8 cellular contexts compared by ENCODE assay signal in genomic region chr3:4421121-4421520, GRCh38. TPM values are rescaled to one million over a fixed set of nuclear protein-coding genes. Genes with fewer than 3 reads are reported as not detected.
DNase-seq lines count a peak whose midpoint lies in the region; ATAC-seq, FAIRE-seq and TF ChIP-seq lines count a peak whose summit lies in the region.

No MANE protein-coding gene starts in this region.

- RAD21 ChIA-PET in GM12878 (lab: Charles Lee; ENCODE audit: unreplicated experiment): interaction anchor here (1.4 to 1.9 kb wide), 2 partner anchors 74 to 83 kb away, joined by 3 to 5 read pairs; no protein-coding TSS in a partner anchor

- no peaks in the 10 kb centered on the region for H3K79me2 ChIP-seq in GM12878 (ENCODE audit: control insufficient read depth, insufficient read depth, low read length)
- H3K79me2 ChIP-seq in HepG2 (ENCODE audit: insufficient read depth, low read length): peaks cover 4% of the 10 kb centered on the region

- H3K27me3 ChIP-seq in GM12878 (replicated peaks in 1 of 2; ENCODE audit: control insufficient read depth in 2 of 2, insufficient read depth in 2 of 2, low read length in 1 of 2) (no peaks in the 10 kb centered on the region), HepG2 (ENCODE audit: control insufficient read depth in 1 of 2, insufficient read depth in 2 of 2, low read length in 2 of 2) (no peaks in the 10 kb centered on the region)

- H3K4me1 ChIP-seq in GM12878 (ENCODE audit: control insufficient read depth, insufficient read depth, low read length): peaks cover 1% of the 10 kb centered on the region
- peaks cover 12% of the 10 kb centered on the region for H3K4me1 ChIP-seq in HepG2 (ENCODE audit: insufficient read depth, low read length)

- H4K20me1 ChIP-seq in GM12878 (ENCODE audit: control insufficient read depth, insufficient read depth) (no peaks in the 10 kb centered on the region), HepG2 (ENCODE audit: insufficient read depth, low read length) (no peaks in the 10 kb centered on the region; the same call in 1 of the 2 replicates)

- H3K4me2 ChIP-seq in GM12878 (ENCODE audit: control insufficient read depth, insufficient read depth): no peak overlapping the region
- no peak overlapping the region for H3K4me2 ChIP-seq in HepG2 (ENCODE audit: low read depth, low read length)

- ATAC-seq in GM19452 (IDR thresholded peaks at IDR 0.05; ENCODE audit: unreplicated experiment): peak; percentile 86
- peak; percentile 79 for ATAC-seq in HG03565 (IDR thresholded peaks at IDR 0.05; ENCODE audit: unreplicated experiment)
- peak; percentile 85 for ATAC-seq in GM12878
- no peak for ATAC-seq in HepG2
- no peak for ATAC-seq in GM21367 (IDR thresholded peaks at IDR 0.05; ENCODE audit: unreplicated experiment)

- TF ChIP-seq POLR2A in GM12878 (IDR thresholded peaks at IDR 0.05; ENCODE audit: low read depth, low read length) (no peak), HepG2 (IDR thresholded peaks at IDR 0.05; ENCODE audit: insufficient read depth in 1 of 2, low read depth in 2 of 2, low read length in 2 of 2) (no peak)

- H3K4me3 ChIP-seq in GM12878 (no peak overlapping the region), HepG2 (replicated peaks in 1 of 3; ENCODE audit: insufficient read depth in 1 of 3, low read depth in 2 of 3, low read length in 3 of 3) (no peak overlapping the region)

- 2% methylated on average over 2 of the region's 2 CpGs for WGBS in GM12878 (ENCODE audit: insufficient coverage, insufficient replicate concordance, low lambda C conversion rate, missing lambda C conversion rate)
- WGBS in HepG2 (ENCODE audit: low lambda C conversion rate): 100% methylated on average over 2 of the region's 2 CpGs

- intact Hi-C loops in GM12878 (cut with micrococcal nuclease; ENCODE audit: unreplicated experiment) (no loop called here), HepG2 (cut with micrococcal nuclease; ENCODE audit: unreplicated experiment) (loop anchor here (2.0 kb wide), 1 partner anchor 150 kb away; no protein-coding TSS in a partner anchor)

- H3K27ac ChIP-seq in GM12878 (ENCODE audit: control insufficient read depth, insufficient read depth) (no peak overlapping the region; the same call in 1 of the 2 replicates), HepG2 (ENCODE audit: extremely low read length, insufficient read depth, low read length) (no peak overlapping the region)

- FAIRE-seq in GM12878 (lab: Jason Lieb, UNC) (peak; percentile 73), HepG2 (lab: Jason Lieb, UNC) (no peak)

- in situ Hi-C loops in GM12878 (cut with MboI): no loop called here
- in situ Hi-C loops in HepG2 (cut with HindIII; ENCODE audit: extremely low pct_ligation_motif_present, low pct_unique_long_range_greater_than_20kb): no loop called here

- SMC1A ChIA-PET in GM12878 (lab: Charles Lee; ENCODE audit: uncharacterized antibody, unreplicated experiment): interaction anchor here (1.0 to 1.8 kb wide), 3 partner anchors 10 to 85 kb away, joined by 3 to 9 read pairs (median 3); no protein-coding TSS in a partner anchor

- POLR2A ChIA-PET in GM12878 (lab: Charles Lee): no interaction called here
- POLR2A ChIA-PET in HepG2 (lab: Yijun Ruan, JAX): no interaction called here

- TF ChIP-seq RAD21 in GM12878 (IDR thresholded peaks at IDR 0.05; ENCODE audit: insufficient read depth, low read depth, low read length): no peak
- TF ChIP-seq RAD21 in HepG2 (CRISPR knock-in tag; IDR thresholded peaks at IDR 0.05): no peak

- BruUV-seq in GM12878 (replicated peaks; lab: Mats Ljungman, UMichigan): no TSS peak
- BruUV-seq in HepG2 (replicated peaks; lab: Mats Ljungman, UMichigan): no TSS peak

- DNase-seq in AG20443 (ENCODE audit: low spot score) (peak; percentile 51), GM12878 (ENCODE audit: low read depth, low spot score) (no peak), stromal cell of bone marrow (ENCODE audit: low read depth) (peak; percentile 81), HepG2 (ENCODE audit: low spot score) (no peak)
- DNase-seq in effector CD8-positive, alpha-beta T cell (lab: John Stamatoyannopoulos, UW): no peak

- CTCF ChIA-PET in GM12878 (lab: Yijun Ruan, JAX): interaction anchor here (0.9 to 1.1 kb wide), 2 partner anchors 71 to 211 kb away, joined by 3 read pairs; no protein-coding TSS in a partner anchor
- CTCF ChIA-PET in HepG2 (lab: Yijun Ruan, JAX; ENCODE audit: low intra/inter-chr PET ratio, low total read pairs): no interaction called here

- H3K36me3 ChIP-seq in GM12878 (ENCODE audit: control insufficient read depth in 2 of 2, insufficient read depth in 2 of 2, low read length in 1 of 2): no peaks in the 10 kb centered on the region; a peak in 1 of 4 replicates
- H3K36me3 ChIP-seq in HepG2 (replicated peaks in 1 of 2; ENCODE audit: control insufficient read depth in 1 of 2, insufficient read depth in 2 of 2, low read length in 2 of 2): peaks cover 6 to 23% of the 10 kb centered on the region in 2 experiments; a peak in 4 of 5 replicates

- H2AFZ ChIP-seq in GM12878 (ENCODE audit: control insufficient read depth, low read depth, low read length): no peak overlapping the region
- no peak overlapping the region for H2AFZ ChIP-seq in HepG2 (ENCODE audit: low read length)

- TF ChIP-seq CTCF in GM12878 (IDR thresholded peaks at IDR 0.05 in 2 of 3, conservative IDR thresholded peaks at IDR 0.05 in 1 of 3; ENCODE audit: control insufficient read depth in 2 of 3, extremely low read depth in 1 of 3, insufficient read depth in 1 of 3, low read depth in 3 of 3, low read length in 3 of 3) (no peak), HepG2 (CRISPR knock-in tag; IDR thresholded peaks at IDR 0.05) (no peak)

- TF ChIP-seq EP300 in GM12878 (IDR thresholded peaks at IDR 0.05; ENCODE audit: borderline replicate concordance in 1 of 2, control insufficient read depth in 1 of 2, low read depth in 2 of 2, low read length in 2 of 2) (peak; percentile 44 to 66; a peak in 2 of 4 replicates), HepG2 (IDR thresholded peaks at IDR 0.05; ENCODE audit: low read depth in 2 of 2, low read length in 2 of 2) (no peak), HepG2 (CRISPR knock-in tag; IDR thresholded peaks at IDR 0.05; ENCODE audit: borderline replicate concordance) (no peak)

- H3K9me3 ChIP-seq in GM12878 (replicated peaks; ENCODE audit: control insufficient read depth, insufficient read depth, low read length): peaks cover under 1% of the 10 kb centered on the region; the same call in 2 of the 3 replicates
- no peaks in the 10 kb centered on the region for H3K9me3 ChIP-seq in HepG2 (ENCODE audit: low read length)

- H3K9ac ChIP-seq in GM12878 (ENCODE audit: control insufficient read depth, insufficient read depth, low read length) (no peak overlapping the region), HepG2 (ENCODE audit: insufficient read depth, low read depth, low read length) (no peak overlapping the region)

TF ChIP-seq in GM12878, 131 proteins besides CTCF, POLR2A, EP300 and RAD21 (continues in another document):
- no peak for TF ChIP-seq HDGF (IDR thresholded peaks at IDR 0.05)
- no peak for TF ChIP-seq ZSCAN29 (IDR thresholded peaks at IDR 0.05)

TF ChIP-seq in HepG2, 621 proteins besides CTCF, POLR2A, EP300 and RAD21 (continues in another document):
- TF ChIP-seq ZNF253 (CRISPR knock-in tag; IDR thresholded peaks at IDR 0.05; ENCODE audit: borderline replicate concordance) (no peak), KDM4B (CRISPR knock-in tag; IDR thresholded peaks at IDR 0.05) (no peak), ETV6 (CRISPR knock-in tag; conservative IDR thresholded peaks at IDR 0.05) (no peak)

RNA-seq across cellular contexts. Expression of gene SUMF1, which starts 45.9 kb away (rescaled TPM):
- 34.2 and 35.2 TPM in 2 replicates for total RNA-seq in GM12878 (2013; cell fraction: nucleolus; rRNA removed)
- 12.7 and 15.0 TPM in 2 replicates for total RNA-seq in GM12878 (2014; rRNA removed)
- 7.6 and 8.1 TPM in 2 replicates for total RNA-seq in GM12878 (2014; rRNA removed; fragmentation: Illumina TruSeq; extraction: Trizol)
- 9.0 and 9.5 TPM in 2 replicates for total RNA-seq in GM12878 (2021)
- polyA plus RNA-seq in GM12878 (2011; ENCODE audit: low read depth): 4.4 TPM
- polyA plus RNA-seq in GM12878 (2011; rRNA removed): 4.6 TPM in 2 replicates
- polyA plus RNA-seq in GM12878 (2011; cell fraction: cytosol; rRNA removed): 4.1 and 5.4 TPM in 2 replicates
- polyA plus RNA-seq in GM12878 (2011; cell fraction: nucleus; rRNA removed): 3.3 and 4.2 TPM in 2 replicates
- polyA plus RNA-seq in GM12878 (2012): 5.4 and 6.0 TPM in 2 replicates
- 6.0 and 7.4 TPM in 2 replicates for polyA plus RNA-seq in GM12878 (2014; fragmentation: Illumina TruSeq; extraction: Trizol)
- polyA plus RNA-seq in GM12878 (2014; fragmentation: Nextera tagmentation; extraction: Ambion mirVana): 1 to 10 TPM; 3.2 to 3.5 TPM
- 7.1 and 10.8 TPM in 2 replicates for polyA plus RNA-seq in GM12878 (2014; rRNA removed)
- 10 to 100 TPM; 13.7 to 14.3 TPM for polyA plus RNA-seq in GM12878 (2016; fragmentation: Nextera tagmentation; extraction: Ambion mirVana)
- polyA minus RNA-seq in GM12878 (2011; rRNA and poly(A)+ RNA removed): 6.6 and 7.8 TPM in 2 replicates
- polyA minus RNA-seq in GM12878 (2011; cell fraction: cytosol; rRNA and poly(A)+ RNA removed): 1.5 and 2.8 TPM in 2 replicates
- polyA minus RNA-seq in GM12878 (2011; cell fraction: nucleus; rRNA and poly(A)+ RNA removed): 9.2 and 18.7 TPM in 2 replicates
- total RNA-seq in HepG2 (2016; rRNA removed; fragmentation: Illumina TruSeq; extraction: Trizol): 14.1 and 28.9 TPM in 2 replicates
- 9.1 and 10.4 TPM in 2 replicates for total RNA-seq in HepG2 (2016; cell fraction: cytosol; rRNA removed; fragmentation: Illumina TruSeq; extraction: Trizol; ENCODE audit: low read depth)
- 15.7 and 30.9 TPM in 2 replicates for total RNA-seq in HepG2 (2016; cell fraction: insoluble cytoplasmic fraction; rRNA removed; fragmentation: Illumina TruSeq; extraction: Trizol)
- 10.4 and 11.0 TPM in 2 replicates for total RNA-seq in HepG2 (2016; cell fraction: membrane; rRNA removed; fragmentation: Illumina TruSeq; extraction: Trizol)
- total RNA-seq in HepG2 (2016; cell fraction: nucleus; rRNA removed; fragmentation: Illumina TruSeq; extraction: Trizol): 35.9 and 39.6 TPM in 2 replicates
- 18.5 and 19.4 TPM in 2 replicates for polyA plus RNA-seq in HepG2 (2011; rRNA removed)
- 25.4 and 26.1 TPM in 2 replicates for polyA plus RNA-seq in HepG2 (2011; cell fraction: cytosol; rRNA removed)
- polyA plus RNA-seq in HepG2 (2011; cell fraction: nucleus; rRNA removed): 23.9 and 25.8 TPM in 2 replicates
- 13.5 and 16.1 TPM in 2 replicates for polyA plus RNA-seq in HepG2 (2012)
- polyA plus RNA-seq in HepG2 (2016; cell fraction: cytosol; fragmentation: Illumina TruSeq; extraction: Trizol; ENCODE audit: low read depth): 2.1 and 2.6 TPM in 2 replicates
- 11.5 and 12.3 TPM in 2 replicates for polyA plus RNA-seq in HepG2 (2016; cell fraction: insoluble cytoplasmic fraction; fragmentation: Illumina TruSeq; extraction: Trizol; ENCODE audit: low read depth)
- 4.8 and 5.8 TPM in 2 replicates for polyA plus RNA-seq in HepG2 (2016; cell fraction: membrane; fragmentation: Illumina TruSeq; extraction: Trizol; ENCODE audit: low read depth)
- polyA plus RNA-seq in HepG2 (2016; cell fraction: nucleus; fragmentation: Illumina TruSeq; extraction: Trizol; ENCODE audit: insufficient read depth, low read depth): 26.9 and 28.6 TPM in 2 replicates
- polyA minus RNA-seq in HepG2 (2011; rRNA and poly(A)+ RNA removed; ENCODE audit: low replicate concordance): 41.6 and 45.0 TPM in 2 replicates
- 10.6 and 13.7 TPM in 2 replicates for polyA minus RNA-seq in HepG2 (2011; cell fraction: cytosol; rRNA and poly(A)+ RNA removed)
- 63.1 and 66.0 TPM in 2 replicates for polyA minus RNA-seq in HepG2 (2011; cell fraction: nucleus; rRNA and poly(A)+ RNA removed)

Comparison
In these comparisons a context has a peak if more than half of its experiments do, and no peak if none do; other contexts are left out.
1. DNase-seq: peak in AG20443 (single experiment) and stromal cell of bone marrow (single experiment); none in GM12878 (single experiment), HepG2 (single experiment) and effector CD8-positive, alpha-beta T cell (single experiment).
2. ATAC-seq: peak in GM19452 (single experiment), HG03565 (single experiment) and GM12878 (single experiment); none in HepG2 (single experiment) and GM21367 (single experiment).